10 cellular contexts compared by ENCODE assay signal in genomic region chr2:49687873-49688272, GRCh38.
DNase-seq lines count a peak whose midpoint lies in the region; ATAC-seq and TF ChIP-seq lines count a peak whose summit lies in the region.
"Had no signal": no experiment of that assay in that cellular context is flagged by ENCODE, and none has a peak within 500 bp of the region (broad histone marks: within the 10 kb centered on the region; RNA-seq: fewer than 3 reads in every experiment).

No MANE protein-coding gene starts in this region.

- no peak overlapping the region for H3K27ac ChIP-seq in testis
- H3K27ac ChIP-seq: uterus had no signal

- 81 to 91% methylated on average over 1 of the region's 1 CpG for WGBS in testis, 2 donors

- TF ChIP-seq POLR2A in testis (IDR thresholded peaks at IDR 0.05) = no peak

- H3K27me3 ChIP-seq in testis (no peaks in the 10 kb centered on the region), MG63 (no peaks in the 10 kb centered on the region; the same call in 1 of the 2 replicates)
- H3K27me3 ChIP-seq: uterus had no signal

- no peak overlapping the region for H3K4me3 ChIP-seq in epithelial cell of esophagus (ENCODE audit: low read length)
- no peak overlapping the region for H3K4me3 ChIP-seq in testis
- no peak overlapping the region for H3K4me3 ChIP-seq in MG63
- H3K4me3 ChIP-seq: uterus had no signal

- DNase-seq in Right ventricle myocardium superior (no peak), left cardiac atrium (no peak), NCI-H2227 treated with DMSO at 0.1 percent for 48 hours (lab: John Stamatoyannopoulos, UW) (peak; percentile 41), epithelial cell of esophagus (ENCODE audit: low read depth) (peak; percentile 4), testis (no peak), MG63 (no peak)
- DNase-seq: NCI-H1048, uterus had no signal

- no peaks in the 10 kb centered on the region for H3K36me3 ChIP-seq in testis (ENCODE audit: low read depth, missing control alignments)
- no peaks in the 10 kb centered on the region for H3K36me3 ChIP-seq in MG63
- H3K36me3 ChIP-seq: uterus had no signal

- H3K9me3 ChIP-seq in testis (no peaks in the 10 kb centered on the region), MG63 (no peaks in the 10 kb centered on the region)
- H3K9me3 ChIP-seq: uterus had no signal

- H3K4me1 ChIP-seq in testis = no peaks in the 10 kb centered on the region
- H3K4me1 ChIP-seq: uterus had no signal

- ATAC-seq in Right ventricle myocardium superior (ENCODE audit: poor library complexity) = peak; percentile 49
- ATAC-seq in left cardiac atrium = no peak
- no peak for ATAC-seq in GM18870 (IDR thresholded peaks at IDR 0.05; ENCODE audit: unreplicated experiment)
- ATAC-seq in HG03175 (IDR thresholded peaks at IDR 0.05; ENCODE audit: unreplicated experiment) = no peak

- TF ChIP-seq CTCF in epithelial cell of esophagus (IDR thresholded peaks at IDR 0.05; ENCODE audit: insufficient read depth, low read depth, low read length, missing control alignments) = peak; percentile 35
- peak in 2 of 3 experiments; percentile 22 to 49 for TF ChIP-seq CTCF in testis (IDR thresholded peaks at IDR 0.05)

- intact Hi-C loops in Right ventricle myocardium superior (cut with DNase I) = loop anchor here (10.0 kb wide), 1 partner anchor 457 kb away; no protein-coding TSS in a partner anchor
- intact Hi-C loops in left cardiac atrium (cut with DNase I) = loop anchor here in 1 of 2 donors (2.0 kb wide), 1 partner anchor 457 kb away; no protein-coding TSS in a partner anchor
- intact Hi-C loops in testis (cut with DNase I; ENCODE audit: low total_unique reads) = no loop called here

Comparison
In these comparisons a context has a peak if more than half of its experiments do, and no peak if none do; other contexts are left out.
1. DNase-seq: peak in NCI-H2227 treated with DMSO at 0.1 percent for 48 hours (single experiment) and epithelial cell of esophagus (single experiment); none in Right ventricle myocardium superior (single experiment), left cardiac atrium (single experiment), testis (single experiment) and MG63 (single experiment).